ENCODE assay signal across 18 cellular contexts in genomic region chr5:58224661-58225060, GRCh38.
"Had no signal": no experiment of that assay in that cellular context is flagged by ENCODE, and none has a peak within 500 bp of the region (broad histone marks: within the 10 kb centered on the region; RNA-seq: fewer than 3 reads in every experiment).

No MANE protein-coding gene starts in this region.

- H3K9me3 ChIP-seq: esophagus squamous epithelium, left lung, right lobe of liver, vagina had no signal

- H3K4me1 ChIP-seq: esophagus squamous epithelium, left lung, parathyroid adenoma, right lobe of liver had no signal

- ATAC-seq: heart right ventricle, left lung, right lobe of liver had no signal

- H3K27me3 ChIP-seq: brain microvascular endothelial cell, esophagus squamous epithelium, heart right ventricle, left lung, right lobe of liver, vagina had no signal

- H3K79me2 ChIP-seq: parathyroid adenoma had no signal

- H3K36me3 ChIP-seq: brain microvascular endothelial cell, esophagus squamous epithelium, heart right ventricle, left lung, right lobe of liver, vagina had no signal

- H2AFZ ChIP-seq: parathyroid adenoma had no signal

- H3K27ac ChIP-seq: brain microvascular endothelial cell, left lung, parathyroid adenoma, right lobe of liver, skin epidermis, vagina had no signal

- H3K4me3 ChIP-seq: esophagus squamous epithelium, left lung, right lobe of liver, skin epidermis, vagina had no signal

- DNase-seq: activated CD4-positive, alpha-beta T cell treated with anti-CD3 and anti-CD28 coated beads for 1 hour; activated CD4-positive, alpha-beta T cell treated with anti-CD3 and anti-CD28 coated beads, Interleukin-2, amount 50 U/mL, for 1 hour; activated gamma-delta T cell treated with Interleukin-2 at 50 U/mL for 16 hours; activated T-cell treated with anti-CD3 and anti-CD28 coated beads, Interleukin-2, amount 50 U/mL, for 1 hour; aorta; brain microvascular endothelial cell; central memory CD4-positive, alpha-beta T cell; esophagus squamous epithelium; heart right ventricle; kidney glomerular epithelial cell; left lung; nephron progenitor cell; right lobe of liver; stimulated activated CD4-positive, alpha-beta T cell treated with anti-CD3 and anti-CD28 coated beads, Interleukin-1b, Interleukin-23, amount 100 ng/mL, for 48 hours; trophoblast cell had no signal

- H3K9ac ChIP-seq: parathyroid adenoma had no signal
